ENCODE assay signal across 1 cellular context in genomic region chr5:177362871-177363507, GRCh38.
TF ChIP-seq lines count a peak whose summit lies in the region.

No MANE protein-coding gene starts in this region.

TF ChIP-seq in HEK293, 187 proteins besides CTCF, POLR2A, EP300 and RAD21 (continued from another document and continues in another):
- peak; percentile 87 for TF ChIP-seq ZNF398 (tag by site-specific recombination; IDR thresholded peaks at IDR 0.05)
- TF ChIP-seq ZBTB20 (tag by site-specific recombination; IDR thresholded peaks at IDR 0.05): peak; percentile 70; the same call in 1 of the 2 replicates
- TF ChIP-seq, protein P1, sequence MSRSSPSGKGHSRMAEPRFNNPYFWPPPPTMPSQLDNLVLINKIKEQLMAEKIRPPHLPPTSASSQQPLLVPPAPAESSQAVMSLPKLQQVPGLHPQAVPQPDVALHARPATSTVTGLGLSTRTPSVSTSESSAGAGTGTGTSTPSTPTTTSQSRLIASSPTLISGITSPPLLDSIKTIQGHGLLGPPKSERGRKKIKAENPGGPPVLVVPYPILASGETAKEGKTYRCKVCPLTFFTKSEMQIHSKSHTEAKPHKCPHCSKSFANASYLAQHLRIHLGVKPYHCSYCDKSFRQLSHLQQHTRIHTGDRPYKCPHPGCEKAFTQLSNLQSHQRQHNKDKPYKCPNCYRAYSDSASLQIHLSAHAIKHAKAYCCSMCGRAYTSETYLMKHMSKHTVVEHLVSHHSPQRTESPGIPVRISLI (tag by site-specific recombination; IDR thresholded peaks at IDR 0.05): no peak
- TF ChIP-seq ZNF114 (tag by site-specific recombination; IDR thresholded peaks at IDR 0.05): no peak
- TF ChIP-seq ZNF416 (tag by site-specific recombination; IDR thresholded peaks at IDR 0.05): no peak
- TF ChIP-seq SETDB1 (IDR thresholded peaks at IDR 0.05; ENCODE audit: insufficient read length, low read length): no peak
- no peak for TF ChIP-seq ZNF596 (tag by site-specific recombination; IDR thresholded peaks at IDR 0.05)
- TF ChIP-seq ZNF600 (tag by site-specific recombination; IDR thresholded peaks at IDR 0.05): peak; percentile 70
- no peak for TF ChIP-seq ZBTB1 (tag by site-specific recombination; IDR thresholded peaks at IDR 0.05)
- no peak for TF ChIP-seq ZNF585B (tag by site-specific recombination; IDR thresholded peaks at IDR 0.05)
- 0 out of 2 replicates have a peak, but pooled peaks have one; percentile 17 for TF ChIP-seq WT1 (tag by site-specific recombination; IDR thresholded peaks at IDR 0.05)
- TF ChIP-seq OVOL3 (tag by site-specific recombination; IDR thresholded peaks at IDR 0.05): no peak
- no peak for TF ChIP-seq ZNF311 (tag by site-specific recombination; IDR thresholded peaks at IDR 0.05; ENCODE audit: borderline replicate concordance)
- no peak for TF ChIP-seq ZSCAN18 (tag by site-specific recombination; IDR thresholded peaks at IDR 0.05)
- TF ChIP-seq ZNF830 (tag by site-specific recombination; IDR thresholded peaks at IDR 0.05; ENCODE audit: low read depth): no peak
- TF ChIP-seq ZNF174 (tag by site-specific recombination; IDR thresholded peaks at IDR 0.05): no peak
- TF ChIP-seq ZNF239 (tag by site-specific recombination; IDR thresholded peaks at IDR 0.05): no peak
- peak; percentile 97 for TF ChIP-seq GLIS2 (tag by site-specific recombination; IDR thresholded peaks at IDR 0.05)
- no peak for TF ChIP-seq ZNF155 (tag by site-specific recombination; IDR thresholded peaks at IDR 0.05)
- TF ChIP-seq ZBTB11 (tag by site-specific recombination; conservative IDR thresholded peaks at IDR 0.05; ENCODE audit: low read depth): peak; percentile 86
- TF ChIP-seq ZNF148 (tag by site-specific recombination; IDR thresholded peaks at IDR 0.05; ENCODE audit: borderline replicate concordance): no peak
- no peak for TF ChIP-seq SCRT2 (tag by site-specific recombination; IDR thresholded peaks at IDR 0.05)
- no peak for TF ChIP-seq ZNF514 (tag by site-specific recombination; IDR thresholded peaks at IDR 0.05)
- peak; percentile 67 for TF ChIP-seq IKZF3 (tag by site-specific recombination; IDR thresholded peaks at IDR 0.05)
- TF ChIP-seq HOXA7 (CRISPR knock-in tag; IDR thresholded peaks at IDR 0.05; ENCODE audit: borderline replicate concordance): no peak
- TF ChIP-seq ZNF76 (tag by site-specific recombination; IDR thresholded peaks at IDR 0.05; ENCODE audit: borderline replicate concordance, low read depth): no peak
- peak; percentile 92 for TF ChIP-seq ZBTB17 (tag by site-specific recombination; IDR thresholded peaks at IDR 0.05)
- TF ChIP-seq ZNF292 (tag by site-specific recombination; IDR thresholded peaks at IDR 0.05; ENCODE audit: borderline replicate concordance, low read depth): no peak
- TF ChIP-seq SP7 (tag by site-specific recombination; IDR thresholded peaks at IDR 0.05): peak; percentile 74
- no peak for TF ChIP-seq ZNF561 (tag by site-specific recombination; IDR thresholded peaks at IDR 0.05; ENCODE audit: borderline replicate concordance)
- TF ChIP-seq ZNF133 (tag by site-specific recombination; IDR thresholded peaks at IDR 0.05): no peak
- no peak for TF ChIP-seq ZNF707 (tag by site-specific recombination; IDR thresholded peaks at IDR 0.05)
- TF ChIP-seq, protein P2, sequence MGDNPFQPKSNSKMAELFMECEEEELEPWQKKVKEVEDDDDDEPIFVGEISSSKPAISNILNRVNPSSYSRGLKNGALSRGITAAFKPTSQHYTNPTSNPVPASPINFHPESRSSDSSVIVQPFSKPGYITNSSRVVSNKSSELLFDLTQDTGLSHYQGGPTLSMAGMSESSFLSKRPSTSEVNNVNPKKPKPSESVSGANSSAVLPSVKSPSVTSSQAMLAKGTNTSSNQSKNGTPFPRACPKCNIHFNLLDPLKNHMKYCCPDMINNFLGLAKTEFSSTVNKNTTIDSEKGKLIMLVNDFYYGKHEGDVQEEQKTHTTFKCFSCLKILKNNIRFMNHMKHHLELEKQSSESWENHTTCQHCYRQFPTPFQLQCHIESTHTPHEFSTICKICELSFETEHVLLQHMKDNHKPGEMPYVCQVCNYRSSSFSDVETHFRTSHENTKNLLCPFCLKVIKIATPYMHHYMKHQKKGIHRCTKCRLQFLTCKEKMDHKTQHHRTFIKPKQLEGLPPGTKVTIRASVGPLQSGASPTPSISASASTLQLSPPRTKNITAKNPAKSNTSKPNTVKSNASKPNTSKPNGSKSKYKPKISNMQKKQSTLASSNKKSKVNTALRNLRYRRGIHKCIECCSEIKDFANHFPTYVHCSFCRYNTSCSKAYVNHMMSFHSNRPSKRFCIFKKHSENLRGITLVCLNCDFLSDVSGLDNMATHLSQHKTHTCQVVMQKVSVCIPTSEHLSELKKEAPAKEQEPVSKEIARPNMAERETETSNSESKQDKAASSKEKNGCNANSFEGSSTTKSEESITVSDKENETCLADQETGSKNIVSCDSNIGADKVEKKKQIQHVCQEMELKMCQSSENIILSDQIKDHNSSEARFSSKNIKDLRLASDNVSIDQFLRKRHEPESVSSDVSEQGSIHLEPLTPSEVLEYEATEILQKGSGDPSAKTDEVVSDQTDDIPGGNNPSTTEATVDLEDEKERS (tag by site-specific recombination; IDR thresholded peaks at IDR 0.05): no peak
- peak; percentile 50 for TF ChIP-seq ZBTB26 (tag by site-specific recombination; optimal IDR thresholded peaks at IDR 0.05)
- no peak for TF ChIP-seq ATF2 (tag by site-specific recombination; IDR thresholded peaks at IDR 0.05; ENCODE audit: low read depth)
- no peak for TF ChIP-seq ZNF571 (tag by site-specific recombination; IDR thresholded peaks at IDR 0.05)
- no peak for TF ChIP-seq ZNF211 (tag by site-specific recombination; IDR thresholded peaks at IDR 0.05; ENCODE audit: low read depth)
- no peak for TF ChIP-seq ZNF544 (tag by site-specific recombination; IDR thresholded peaks at IDR 0.05)
- peak; percentile 65 for TF ChIP-seq SP2 (tag by site-specific recombination; IDR thresholded peaks at IDR 0.05)
- TF ChIP-seq, protein P3, sequence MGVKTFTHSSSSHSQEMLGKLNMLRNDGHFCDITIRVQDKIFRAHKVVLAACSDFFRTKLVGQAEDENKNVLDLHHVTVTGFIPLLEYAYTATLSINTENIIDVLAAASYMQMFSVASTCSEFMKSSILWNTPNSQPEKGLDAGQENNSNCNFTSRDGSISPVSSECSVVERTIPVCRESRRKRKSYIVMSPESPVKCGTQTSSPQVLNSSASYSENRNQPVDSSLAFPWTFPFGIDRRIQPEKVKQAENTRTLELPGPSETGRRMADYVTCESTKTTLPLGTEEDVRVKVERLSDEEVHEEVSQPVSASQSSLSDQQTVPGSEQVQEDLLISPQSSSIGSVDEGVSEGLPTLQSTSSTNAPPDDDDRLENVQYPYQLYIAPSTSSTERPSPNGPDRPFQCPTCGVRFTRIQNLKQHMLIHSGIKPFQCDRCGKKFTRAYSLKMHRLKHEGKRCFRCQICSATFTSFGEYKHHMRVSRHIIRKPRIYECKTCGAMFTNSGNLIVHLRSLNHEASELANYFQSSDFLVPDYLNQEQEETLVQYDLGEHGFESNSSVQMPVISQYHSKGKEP (tag by site-specific recombination; IDR thresholded peaks at IDR 0.05): no peak
- TF ChIP-seq ZFP3 (tag by site-specific recombination; IDR thresholded peaks at IDR 0.05; ENCODE audit: low read depth): no peak
- TF ChIP-seq RBAK (tag by site-specific recombination; IDR thresholded peaks at IDR 0.05): no peak
- TF ChIP-seq ZSCAN5A (tag by site-specific recombination; IDR thresholded peaks at IDR 0.05): no peak
- TF ChIP-seq KLF9 (tag by site-specific recombination; IDR thresholded peaks at IDR 0.05; ENCODE audit: low read depth): peak; percentile 87
- no peak; the same call in 1 of the 2 replicates for TF ChIP-seq ZNF629 (tag by site-specific recombination; IDR thresholded peaks at IDR 0.05)
- TF ChIP-seq ZNF394 (tag by site-specific recombination; IDR thresholded peaks at IDR 0.05; ENCODE audit: borderline replicate concordance): no peak
